In the genomic region with DNA sequence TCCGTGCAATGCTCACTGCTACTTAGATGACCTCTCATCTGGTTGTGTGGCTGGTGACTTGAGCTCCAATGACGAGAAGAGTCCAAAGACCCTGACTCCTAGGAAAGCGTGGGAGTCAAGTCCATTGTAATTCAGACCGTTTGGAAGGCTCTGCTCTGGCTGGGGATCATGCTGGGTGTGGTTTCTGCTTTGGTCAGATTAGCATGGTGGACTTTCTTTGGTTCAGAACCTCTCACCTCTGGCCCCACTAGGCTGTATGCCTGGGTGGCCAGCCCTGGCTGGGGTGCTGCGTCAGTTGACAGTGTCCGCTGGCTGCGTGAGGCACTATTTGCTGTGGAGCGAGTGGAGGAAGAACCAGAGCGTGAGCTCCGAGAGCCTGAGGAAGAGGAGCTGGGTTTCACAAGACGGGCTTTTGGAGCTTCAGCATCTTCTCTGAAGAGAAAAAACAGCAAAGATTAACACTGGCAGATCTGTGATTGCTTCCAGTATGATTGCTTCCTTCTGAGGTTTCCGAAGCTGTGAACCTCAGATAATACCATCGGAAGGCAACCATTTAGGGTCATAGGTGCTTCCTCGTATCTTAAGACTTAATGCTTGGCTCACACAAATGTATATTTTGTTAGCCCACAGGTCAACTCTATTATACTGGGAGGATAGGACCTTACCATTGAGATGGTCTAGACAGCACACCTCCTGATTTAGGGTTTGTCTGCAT, we compare ENCODE assay signal across 16 cellular contexts. TPM values are rescaled to one million over a fixed set of nuclear protein-coding genes. Genes with fewer than 3 reads are reported as not detected.
DNase-seq lines count a peak whose midpoint lies in the region; ATAC-seq and TF ChIP-seq lines count a peak whose summit lies in the region.
"Had no signal": no experiment of that assay in that cellular context is flagged by ENCODE, and none has a peak within 500 bp of the region (broad histone marks: within the 10 kb centered on the region; RNA-seq: fewer than 3 reads in every experiment).

No MANE protein-coding gene starts in this region.

- H3K9me3 ChIP-seq in CD4-positive, alpha-beta memory T cell (ENCODE audit: control insufficient read depth in 1 of 2, low read length in 2 of 2) = no peaks in the 10 kb centered on the region
- H3K9me3 ChIP-seq in spleen = no peaks in the 10 kb centered on the region
- H3K9me3 ChIP-seq: A549, MG63 had no signal

- no peaks in the 10 kb centered on the region for H3K27me3 Mint-ChIP-seq in activated CD8-positive, alpha-beta memory T cell treated with anti-CD3 and anti-CD28 coated beads, Interleukin-2, amount 10 ng/mL, durations not matched to agents 7 days and 5 days
- H3K27me3 Mint-ChIP-seq in CD4-positive, alpha-beta memory T cell = no peaks in the 10 kb centered on the region
- H3K27me3 Mint-ChIP-seq in activated T-helper 17 cell treated with anti-CD3 and anti-CD28 coated beads, Interleukin-2, amount 50 U/mL, for 72 hours = no peaks in the 10 kb centered on the region
- peaks cover 0 to 3% (median 0%) of the 10 kb centered on the region in 3 donors for H3K27me3 Mint-ChIP-seq in immature natural killer cell (ENCODE audit: low read depth in 3 of 3)

- H3K27ac Mint-ChIP-seq in activated CD8-positive, alpha-beta memory T cell treated with anti-CD3 and anti-CD28 coated beads, Interleukin-2, amount 10 ng/mL, durations not matched to agents 7 days and 5 days = peak overlapping the region; percentile 47
- H3K27ac Mint-ChIP-seq in CD4-positive, alpha-beta memory T cell = peak overlapping the region; percentile 90 to 99 (median 95)
- peak overlapping the region; percentile 95 for H3K27ac Mint-ChIP-seq in activated T-helper 17 cell treated with anti-CD3 and anti-CD28 coated beads, Interleukin-2, amount 50 U/mL, for 72 hours
- peak overlapping the region in 1 of 6 donors; percentile 57 for H3K27ac Mint-ChIP-seq in immature natural killer cell

- WGBS in spleen, 5 donors = 90 to 94% (median 91%) methylated on average over 14 of the region's 14 CpGs

- H3K4me1 ChIP-seq in CD4-positive, alpha-beta memory T cell (ENCODE audit: insufficient read depth, low read length) = peaks cover 55% of the 10 kb centered on the region
- H3K4me1 ChIP-seq in spleen = peaks cover 12 to 54% (median 31%) of the 10 kb centered on the region in 6 donors
- H3K4me1 ChIP-seq: A549 had no signal

- TF ChIP-seq CTCF in omental fat pad (IDR thresholded peaks at IDR 0.05) (no peak), spleen (IDR thresholded peaks at IDR 0.05 in 8 of 11, conservative IDR thresholded peaks at IDR 0.05 in 3 of 11) (no peak)

- H3K9me3 Mint-ChIP-seq in activated CD8-positive, alpha-beta memory T cell treated with anti-CD3 and anti-CD28 coated beads, Interleukin-2, amount 10 ng/mL, durations not matched to agents 7 days and 5 days (ENCODE audit: low read depth) = no peaks in the 10 kb centered on the region
- H3K9me3 Mint-ChIP-seq in CD4-positive, alpha-beta memory T cell = no peaks in the 10 kb centered on the region
- H3K9me3 Mint-ChIP-seq in activated T-helper 17 cell treated with anti-CD3 and anti-CD28 coated beads, Interleukin-2, amount 50 U/mL, for 72 hours = no peaks in the 10 kb centered on the region
- H3K9me3 Mint-ChIP-seq in immature natural killer cell = no peaks in the 10 kb centered on the region
- H3K9me3 Mint-ChIP-seq: CD14-positive monocyte had no signal

- intact Hi-C loops in CD4-positive, alpha-beta memory T cell (cut with micrococcal nuclease) = no loop called here
- intact Hi-C loops in spleen (cut with DNase I; ENCODE audit: low total_unique reads) = no loop called here

- CTCF ChIA-PET in activated CD8-positive, alpha-beta memory T cell treated with anti-CD3 and anti-CD28 coated beads, Interleukin-2, amount 10 ng/mL, durations not matched to agents 7 days and 5 days (lab: Charles Lee) = interaction anchor here (0.8 to 1.7 kb wide), 3 partner anchors 9 to 358 kb away, joined by 3 to 6 read pairs (median 3); no protein-coding TSS in a partner anchor
- CTCF ChIA-PET in CD4-positive, alpha-beta memory T cell (lab: Charles Lee; ENCODE audit: partially characterized antibody) = interaction anchor here (6.0 to 9.9 kb wide), 3 partner anchors 12 to 30 kb away, joined by 63 to 129 read pairs (median 69); partner anchors contain the start of gene HSPA8

- POLR2A ChIA-PET in CD4-positive, alpha-beta memory T cell (lab: Charles Lee; ENCODE audit: partially characterized antibody) = interaction anchor here (0.8 to 23.4 kb wide), 4 partner anchors 11 to 30 kb away, joined by 3 to 891 read pairs (median 214); partner anchors contain the start of gene HSPA8

- DNase-seq in activated CD8-positive, alpha-beta memory T cell treated with anti-CD3 and anti-CD28 coated beads, Interleukin-2, amount 10 ng/mL, durations not matched to agents 7 days and 5 days = no peak
- no peak for DNase-seq in activated CD8-positive, alpha-beta memory T cell treated with anti-CD3 and anti-CD28 coated beads, Interleukin-2, amount 50 U/mL, for 48 hours
- no peak for DNase-seq in CD4-positive, alpha-beta memory T cell
- DNase-seq in omental fat pad (ENCODE audit: low spot score) (no peak), immature natural killer cell (no peak), spleen (no peak), SK-N-DZ (ENCODE audit: low spot score) (no peak)
- DNase-seq: GF-D8, MG63, NCI-H187 treated with DMSO at 0.1 percent for 48 hours, NCI-H774, PC-9 had no signal

- TF ChIP-seq POLR2A in spleen (IDR thresholded peaks at IDR 0.05) = no peak

- no peak for ATAC-seq in activated CD8-positive, alpha-beta memory T cell treated with anti-CD3 and anti-CD28 coated beads, Interleukin-2, amount 10 ng/mL, durations not matched to agents 7 days and 5 days
- no peak for ATAC-seq in activated T-helper 17 cell treated with anti-CD3 and anti-CD28 coated beads, Interleukin-2, amount 50 U/mL, for 72 hours (replicated peaks)
- ATAC-seq in omental fat pad (ENCODE audit: low FRiP score) = peak; percentile 14
- ATAC-seq: A549, HepG2 had no signal

- no peak overlapping the region for H3K4me3 Mint-ChIP-seq in activated CD8-positive, alpha-beta memory T cell treated with anti-CD3 and anti-CD28 coated beads, Interleukin-2, amount 10 ng/mL, durations not matched to agents 7 days and 5 days
- H3K4me3 Mint-ChIP-seq in CD4-positive, alpha-beta memory T cell = peak overlapping the region in 3 of 8 donors; percentile 51 to 61 (median 61)
- H3K4me3 Mint-ChIP-seq in activated T-helper 17 cell treated with anti-CD3 and anti-CD28 coated beads, Interleukin-2, amount 50 U/mL, for 72 hours = no peak overlapping the region
- H3K4me3 Mint-ChIP-seq in immature natural killer cell = no peak overlapping the region
- H3K4me3 Mint-ChIP-seq: CD14-positive monocyte had no signal

- H3K4me3 ChIP-seq in CD4-positive, alpha-beta memory T cell (ENCODE audit: low read length in 2 of 2) = no peak overlapping the region
- H3K4me3 ChIP-seq in spleen = no peak overlapping the region
- H3K4me3 ChIP-seq: A549, MG63, PC-9 had no signal

- no peaks in the 10 kb centered on the region for H3K36me3 Mint-ChIP-seq in activated CD8-positive, alpha-beta memory T cell treated with anti-CD3 and anti-CD28 coated beads, Interleukin-2, amount 10 ng/mL, durations not matched to agents 7 days and 5 days
- H3K36me3 Mint-ChIP-seq in CD4-positive, alpha-beta memory T cell = peaks cover 0 to 3% of the 10 kb centered on the region in 2 donors
- no peaks in the 10 kb centered on the region for H3K36me3 Mint-ChIP-seq in activated T-helper 17 cell treated with anti-CD3 and anti-CD28 coated beads, Interleukin-2, amount 50 U/mL, for 72 hours (ENCODE audit: low read depth)
- H3K36me3 Mint-ChIP-seq in immature natural killer cell = peaks cover 0 to 6% (median 0%) of the 10 kb centered on the region in 3 donors

- no peak overlapping the region for H3K27ac ChIP-seq in CD4-positive, alpha-beta memory T cell (ENCODE audit: low read depth, low read length)
- peak overlapping the region in 2 of 8 donors; percentile 21 to 88 for H3K27ac ChIP-seq in spleen
- H3K27ac ChIP-seq: A549 had no signal

- no peaks in the 10 kb centered on the region for H3K27me3 ChIP-seq in CD4-positive, alpha-beta memory T cell (ENCODE audit: insufficient read depth, low read length)
- H3K27me3 ChIP-seq in spleen (replicated peaks in 1 of 7) = no peaks in the 10 kb centered on the region
- H3K27me3 ChIP-seq: MG63 had no signal

- H3K36me3 ChIP-seq in CD4-positive, alpha-beta memory T cell (ENCODE audit: insufficient read depth, low read length) = no peaks in the 10 kb centered on the region
- H3K36me3 ChIP-seq in spleen = peaks cover 0 to 37% (median 0%) of the 10 kb centered on the region in 6 donors

- H3K4me1 Mint-ChIP-seq in activated CD8-positive, alpha-beta memory T cell treated with anti-CD3 and anti-CD28 coated beads, Interleukin-2, amount 10 ng/mL, durations not matched to agents 7 days and 5 days = peaks cover 36% of the 10 kb centered on the region
- peaks cover 41 to 64% (median 52%) of the 10 kb centered on the region in 4 donors for H3K4me1 Mint-ChIP-seq in CD4-positive, alpha-beta memory T cell
- peaks cover 31% of the 10 kb centered on the region for H3K4me1 Mint-ChIP-seq in activated T-helper 17 cell treated with anti-CD3 and anti-CD28 coated beads, Interleukin-2, amount 50 U/mL, for 72 hours
- H3K4me1 Mint-ChIP-seq in immature natural killer cell = peaks cover 24 to 29% of the 10 kb centered on the region in 2 donors

RNA-seq across cellular contexts. Expression of gene HSPA8, which starts 11.6 kb away (rescaled TPM):
- total RNA-seq in activated CD8-positive, alpha-beta memory T cell treated with anti-CD3 and anti-CD28 coated beads, Interleukin-2, amount 10 ng/mL, durations not matched to agents 7 days and 5 days = 1,000 to 10,000 TPM; 1,728 to 2,522 TPM
- total RNA-seq in CD4-positive, alpha-beta memory T cell = 100 to 1,000 TPM; 809 to 852 TPM
- 1,000 to 10,000 TPM; 1,622 to 1,778 TPM for polyA plus RNA-seq in CD4-positive, alpha-beta memory T cell
- 1,000 to 10,000 TPM; 1,670 to 3,247 TPM for total RNA-seq in activated T-helper 17 cell treated with anti-CD3 and anti-CD28 coated beads, Interleukin-2, amount 50 U/mL, for 72 hours
- total RNA-seq in omental fat pad = 1,000 to 10,000 TPM in 2 of 4 donors, 100 to 1,000 TPM in 2; 751 to 1,858 (median 1,218) TPM
- polyA plus RNA-seq in immature natural killer cell = 1,000 to 10,000 TPM in 1 of 3 donors, 100 to 1,000 TPM in 2; 797 to 1,150 (median 908) TPM
- total RNA-seq in spleen = 1,000 to 10,000 TPM in 1 of 7 donors, 100 to 1,000 TPM in 6; 550 to 1,026 (median 678) TPM
- polyA plus RNA-seq in spleen = 100 to 1,000 TPM; 110 to 369 (median 156) TPM
- polyA plus RNA-seq in SK-N-DZ (2014; cell fraction: cytosol; rRNA removed) = 1,457 and 1,648 TPM in 2 replicates
- 666 and 971 TPM in 2 replicates for polyA plus RNA-seq in SK-N-DZ (2014; cell fraction: nucleus; rRNA removed)
